24 cellular contexts compared by ENCODE assay signal in the genomic region with DNA sequence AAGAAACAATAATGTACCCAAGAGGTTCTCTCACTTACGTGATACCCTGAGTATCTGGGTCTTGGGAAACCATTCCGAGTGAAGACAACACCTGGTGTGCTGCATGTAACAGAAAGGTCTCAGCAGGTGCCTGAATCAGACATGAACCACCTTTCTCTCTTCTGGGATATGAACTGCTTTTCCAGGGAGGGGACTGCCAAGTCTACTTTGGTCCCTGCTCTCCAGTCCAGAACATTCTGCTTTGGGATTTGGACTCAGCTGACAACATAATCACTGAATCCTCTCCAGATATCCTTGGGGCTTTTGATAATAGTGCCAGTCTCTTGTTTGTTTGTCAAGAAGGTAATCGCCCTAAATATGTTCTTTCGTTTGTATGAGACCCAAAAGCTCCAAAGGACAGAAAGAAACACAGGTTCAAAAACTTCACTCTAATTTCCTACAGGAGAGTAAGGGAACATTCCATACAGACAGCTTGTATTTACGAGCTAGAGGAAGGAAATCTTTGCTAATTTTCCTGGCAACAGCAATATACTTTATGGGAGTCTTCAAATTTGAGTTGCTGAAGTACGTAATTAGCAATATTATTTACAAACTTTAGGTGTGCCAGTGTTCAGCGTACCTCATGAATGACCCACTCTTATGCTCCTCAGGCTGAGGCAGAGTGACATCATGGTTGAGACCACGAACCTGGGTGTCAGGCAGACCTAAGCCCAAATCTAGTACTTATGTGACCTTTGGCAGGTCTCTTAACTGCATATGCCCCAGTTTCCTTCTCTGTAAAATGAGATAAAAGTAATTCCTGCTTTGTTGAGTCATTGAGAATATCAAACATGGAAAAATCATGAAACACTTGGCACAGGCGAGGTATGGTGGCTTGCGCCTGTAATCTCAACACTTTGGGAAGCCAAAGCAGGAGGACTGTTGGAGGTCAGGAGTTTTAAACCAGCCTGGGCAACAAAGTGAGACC. TPM values are rescaled to one million over a fixed set of nuclear protein-coding genes. Genes with fewer than 3 reads are reported as not detected.
DNase-seq lines count a peak whose midpoint lies in the region; ATAC-seq and TF ChIP-seq lines count a peak whose summit lies in the region.
"Had no signal": no experiment of that assay in that cellular context is flagged by ENCODE, and none has a peak within 500 bp of the region (broad histone marks: within the 10 kb centered on the region; RNA-seq: fewer than 3 reads in every experiment).

No MANE protein-coding gene starts in this region.

- no peak overlapping the region for H3K4me2 ChIP-seq in mammary epithelial cell (ENCODE audit: insufficient read depth, low read depth, low read length)

- dilution Hi-C loops in mammary epithelial cell (cut with HindIII; ENCODE audit: low sequenced_read_pairs): loop anchor here (5.0 kb wide), 1 partner anchor 40 kb away; no protein-coding TSS in a partner anchor

- H3K27me3 ChIP-seq in breast epithelium: no peaks in the 10 kb centered on the region
- no peaks in the 10 kb centered on the region for H3K27me3 ChIP-seq in mammary epithelial cell (ENCODE audit: insufficient read depth, low read length)
- no peaks in the 10 kb centered on the region for H3K27me3 ChIP-seq in right cardiac atrium (ENCODE audit: control insufficient read depth, insufficient read depth)
- H3K27me3 ChIP-seq in vagina: no peaks in the 10 kb centered on the region
- H3K27me3 ChIP-seq: Peyer's patch, tibial nerve had no signal

- peak overlapping the region; percentile 40 to 68 for H3K27ac ChIP-seq in breast epithelium
- H3K27ac ChIP-seq in mammary epithelial cell (ENCODE audit: insufficient read depth, low read depth, low read length): no peak overlapping the region
- peak overlapping the region; percentile 73 for H3K27ac ChIP-seq in right cardiac atrium (ENCODE audit: low read length)
- peak overlapping the region; percentile 10 for H3K27ac ChIP-seq in vagina

- no peak overlapping the region for H3K4me3 ChIP-seq in breast epithelium
- H3K4me3 ChIP-seq in mammary epithelial cell (replicated peaks in 1 of 3; ENCODE audit: insufficient read depth in 1 of 3, low read depth in 2 of 3, low read length in 3 of 3): no peak overlapping the region
- no peak overlapping the region for H3K4me3 ChIP-seq in right cardiac atrium (ENCODE audit: low read length)
- no peak overlapping the region for H3K4me3 ChIP-seq in vagina
- H3K4me3 ChIP-seq: Peyer's patch, tibial nerve had no signal

- H3K27me3 Mint-ChIP-seq in T-helper 17 cell: no peaks in the 10 kb centered on the region
- H3K27me3 Mint-ChIP-seq: stimulated activated naive CD8-positive, alpha-beta T cell treated with anti-CD3 and anti-CD28 coated beads, Interleukin-15, Interleukin-2, amounts not matched to agents 100 ng/mL and 50 ng/mL, for 24 hours had no signal

- TF ChIP-seq CTCF in breast epithelium (IDR thresholded peaks at IDR 0.05) (no peak), mammary epithelial cell (conservative IDR thresholded peaks at IDR 0.05 in 1 of 2, IDR thresholded peaks at IDR 0.05 in 1 of 2; ENCODE audit: extremely low read depth in 1 of 2, insufficient read depth in 1 of 2, low read depth in 1 of 2, low read length in 2 of 2) (no peak), omental fat pad (IDR thresholded peaks at IDR 0.05) (no peak), vagina (IDR thresholded peaks at IDR 0.05) (no peak)

- no peaks in the 10 kb centered on the region for H3K9me3 ChIP-seq in breast epithelium
- no peaks in the 10 kb centered on the region for H3K9me3 ChIP-seq in mammary epithelial cell (replicated peaks; ENCODE audit: insufficient read depth, low read length)
- no peaks in the 10 kb centered on the region for H3K9me3 ChIP-seq in right cardiac atrium (ENCODE audit: control insufficient read depth, low read length)
- no peaks in the 10 kb centered on the region for H3K9me3 ChIP-seq in vagina
- no peaks in the 10 kb centered on the region for H3K9me3 ChIP-seq in T-helper 17 cell (ENCODE audit: control insufficient read depth, low read length, poor library complexity, severe bottlenecking)
- H3K9me3 ChIP-seq: Peyer's patch, tibial nerve had no signal

- CTCF ChIA-PET in mammary epithelial cell (lab: Charles Lee; ENCODE audit: low non-redundant PET): no interaction called here

- TF ChIP-seq POLR2A in breast epithelium (IDR thresholded peaks at IDR 0.05): no peak
- no peak for TF ChIP-seq POLR2A in vagina (IDR thresholded peaks at IDR 0.05)

- no peaks in the 10 kb centered on the region for H3K36me3 Mint-ChIP-seq in T-helper 17 cell (ENCODE audit: low read depth)
- H3K36me3 Mint-ChIP-seq: activated CD8-positive, alpha-beta memory T cell treated with anti-CD3 and anti-CD28 coated beads, Interleukin-2, amount 10 ng/mL, durations not matched to agents 7 days and 5 days; CD8-positive, alpha-beta T cell; immature natural killer cell; memory B cell; naive B cell had no signal

- no TSS peak for BruUV-seq in mammary epithelial cell (replicated peaks; lab: Mats Ljungman, UMichigan)

- intact Hi-C loops in breast epithelium (cut with DNase I; ENCODE audit: low total_unique reads) (no loop called here), mammary epithelial cell (cut with micrococcal nuclease) (no loop called here), right cardiac atrium (cut with DNase I) (loop anchor here in 1 of 4 donors (2.0 kb wide), 1 partner anchor 32 kb away; no protein-coding TSS in a partner anchor), vagina (cut with DNase I) (no loop called here)

- H3K4me1 Mint-ChIP-seq in T-helper 17 cell: peaks cover 13% of the 10 kb centered on the region
- H3K4me1 Mint-ChIP-seq: immature natural killer cell, naive B cell had no signal

- WGBS in mammary epithelial cell (ENCODE audit: low coverage, missing lambda C conversion rate): 88% methylated on average over 9 of the region's 10 CpGs
- whole genome bisulfite sequencing in right cardiac atrium: 57% methylated on average over 10 of the region's 10 CpGs

- H3K79me2 ChIP-seq in mammary epithelial cell (ENCODE audit: insufficient read depth, low read length): no peaks in the 10 kb centered on the region

- H2AFZ ChIP-seq in mammary epithelial cell (ENCODE audit: low read depth, low read length): no peak overlapping the region

- H3K36me3 ChIP-seq in breast epithelium (no peaks in the 10 kb centered on the region), mammary epithelial cell (ENCODE audit: insufficient read depth, low read length) (no peaks in the 10 kb centered on the region), vagina (no peaks in the 10 kb centered on the region)
- H3K36me3 ChIP-seq: Peyer's patch, tibial nerve had no signal

- H4K20me1 ChIP-seq in mammary epithelial cell (ENCODE audit: insufficient read depth, low read length): no peaks in the 10 kb centered on the region

- no peak for DNase-seq in breast epithelium (ENCODE audit: low spot score in 2 of 2)
- DNase-seq in mammary epithelial cell: no peak
- DNase-seq in right cardiac atrium: no peak
- no peak for DNase-seq in omental fat pad (ENCODE audit: low spot score)
- DNase-seq in vagina (ENCODE audit: extremely low spot score in 2 of 2): no peak
- DNase-seq in NCI-H2081 (lab: John Stamatoyannopoulos, UW): no peak
- no peak for DNase-seq in T-helper 17 cell
- DNase-seq: 8988T; activated CD8-positive, alpha-beta memory T cell treated with anti-CD3 and anti-CD28 coated beads, Interleukin-2, amount 10 ng/mL, durations not matched to agents 7 days and 5 days; activated naive CD4-positive, alpha-beta T cell treated with anti-CD3 and anti-CD28 coated beads for 36 hours; activated T-cell treated with anti-CD3 and anti-CD28 coated beads, Interleukin-2, amount 50 U/mL, for 72 hours; CD8-positive, alpha-beta T cell; immature natural killer cell; naive B cell; NCI-H510A treated with DMSO at 0.1 percent for 48 hours; NK-92 treated with Interleukin-12 subunit alpha and Interleukin-12 subunit beta, amount 100 ng/mL, for 24 hours; nucleus accumbens; Peyer's patch; retina had no signal

- H3K4me3 Mint-ChIP-seq in T-helper 17 cell: no peak overlapping the region
- H3K4me3 Mint-ChIP-seq: activated CD8-positive, alpha-beta memory T cell treated with anti-CD3 and anti-CD28 coated beads, Interleukin-2, amount 10 ng/mL, durations not matched to agents 7 days and 5 days; activated naive CD4-positive, alpha-beta T cell treated with anti-CD3 and anti-CD28 coated beads for 36 hours; activated T-cell treated with anti-CD3 and anti-CD28 coated beads, Interleukin-2, amount 50 U/mL, for 72 hours; CD8-positive, alpha-beta T cell; immature natural killer cell; memory B cell; naive B cell; stimulated activated naive CD8-positive, alpha-beta T cell treated with anti-CD3 and anti-CD28 coated beads, Interleukin-15, Interleukin-2, amounts not matched to agents 100 ng/mL and 50 ng/mL, for 24 hours had no signal

- H3K9ac ChIP-seq in mammary epithelial cell (ENCODE audit: insufficient read depth, low read length): no peak overlapping the region

- ATAC-seq in right cardiac atrium (peak; percentile 19 to 81), omental fat pad (ENCODE audit: low FRiP score) (peak; percentile 74), T-helper 17 cell (no peak), HG02588 (IDR thresholded peaks at IDR 0.05; ENCODE audit: unreplicated experiment) (no peak)
- ATAC-seq: activated CD8-positive, alpha-beta memory T cell treated with anti-CD3 and anti-CD28 coated beads, Interleukin-2, amount 10 ng/mL, durations not matched to agents 7 days and 5 days; activated T-cell treated with anti-CD3 and anti-CD28 coated beads, Interleukin-2, amount 50 U/mL, for 72 hours; CD8-positive, alpha-beta T cell; HCT116 had no signal

- in situ Hi-C loops in mammary epithelial cell (cut with MboI; ENCODE audit: low sequenced_read_pairs in 2 of 2): no loop called here

- no peak overlapping the region for H3K27ac Mint-ChIP-seq in T-helper 17 cell
- H3K27ac Mint-ChIP-seq: activated CD8-positive, alpha-beta memory T cell treated with anti-CD3 and anti-CD28 coated beads, Interleukin-2, amount 10 ng/mL, durations not matched to agents 7 days and 5 days; activated naive CD4-positive, alpha-beta T cell treated with anti-CD3 and anti-CD28 coated beads for 36 hours; activated T-cell treated with anti-CD3 and anti-CD28 coated beads, Interleukin-2, amount 50 U/mL, for 72 hours; CD8-positive, alpha-beta T cell; immature natural killer cell; memory B cell; naive B cell; stimulated activated naive CD8-positive, alpha-beta T cell treated with anti-CD3 and anti-CD28 coated beads, Interleukin-15, Interleukin-2, amounts not matched to agents 100 ng/mL and 50 ng/mL, for 24 hours had no signal

- no peaks in the 10 kb centered on the region for H3K4me1 ChIP-seq in breast epithelium
- peaks cover 18% of the 10 kb centered on the region for H3K4me1 ChIP-seq in mammary epithelial cell (ENCODE audit: insufficient read depth, low read length)
- peaks cover 25% of the 10 kb centered on the region for H3K4me1 ChIP-seq in right cardiac atrium (ENCODE audit: control insufficient read depth, insufficient read depth, low read length)
- peaks cover 11% of the 10 kb centered on the region for H3K4me1 ChIP-seq in vagina

RNA-seq across cellular contexts. Expression of gene ABLIM1, which starts 5.4 kb away (rescaled TPM):
- total RNA-seq in breast epithelium (100 to 1,000 TPM in 2 of 3 donors, 10 to 100 TPM in 1; 89.0 to 216 (median 131) TPM), mammary epithelial cell (100 to 1,000 TPM in 1 of 2 donors, 10 to 100 TPM in 1; 99.9 to 164 TPM), right cardiac atrium (100 to 1,000 TPM; 385 to 462 (median 426) TPM), omental fat pad (100 to 1,000 TPM; 122 to 257 (median 138) TPM), vagina (176 TPM), T-helper 17 cell (100 to 1,000 TPM; 141 to 184 TPM)
- polyA plus RNA-seq in mammary epithelial cell (75.0 TPM), right cardiac atrium (149 TPM)
- polyA minus RNA-seq in mammary epithelial cell: 117 TPM

Comparison
In these comparisons a context has a peak if more than half of its experiments do, and no peak if none do; other contexts are left out.
1. ATAC-seq: peak in right cardiac atrium (2 of 2) and omental fat pad (single experiment); none in T-helper 17 cell (single experiment) and HG02588 (single experiment).